Comparison of ENCODE assay signal across 8 cellular contexts in genomic region chrX:72238183-72238582, GRCh38. TPM values are rescaled to one million over a fixed set of nuclear protein-coding genes. Genes with fewer than 3 reads are reported as not detected.
DNase-seq lines count a peak whose midpoint lies in the region; ATAC-seq and TF ChIP-seq lines count a peak whose summit lies in the region.

No MANE protein-coding gene starts in this region.

- no peaks in the 10 kb centered on the region for H3K9me3 Mint-ChIP-seq in activated naive CD8-positive, alpha-beta T cell treated with anti-CD3 and anti-CD28 coated beads, Interleukin-2, amount 10 ng/mL, durations not matched to agents 7 days and 5 days
- H3K9me3 Mint-ChIP-seq in memory B cell, result no peaks in the 10 kb centered on the region

- intact Hi-C loops in psoas muscle (cut with DNase I), result no loop called here

- POLR2A ChIA-PET in activated naive CD8-positive, alpha-beta T cell treated with anti-CD3 and anti-CD28 coated beads, Interleukin-2, amount 10 ng/mL, durations not matched to agents 7 days and 5 days (lab: Charles Lee), result interaction anchor here (0.7 to 1.5 kb wide), 6 partner anchors 31 to 334 kb away, joined by 3 to 16 read pairs (median 4); partner anchors contain the start of genes PIN4 and RPS4X

- peaks cover 9% of the 10 kb centered on the region for H3K36me3 Mint-ChIP-seq in activated naive CD8-positive, alpha-beta T cell treated with anti-CD3 and anti-CD28 coated beads, Interleukin-2, amount 10 ng/mL, durations not matched to agents 7 days and 5 days
- no peaks in the 10 kb centered on the region for H3K36me3 Mint-ChIP-seq in memory B cell

- H3K27ac Mint-ChIP-seq in activated naive CD8-positive, alpha-beta T cell treated with anti-CD3 and anti-CD28 coated beads, Interleukin-2, amount 10 ng/mL, durations not matched to agents 7 days and 5 days, result peak overlapping the region; percentile 32
- no peak overlapping the region for H3K27ac Mint-ChIP-seq in memory B cell

- H3K4me1 Mint-ChIP-seq in activated naive CD8-positive, alpha-beta T cell treated with anti-CD3 and anti-CD28 coated beads, Interleukin-2, amount 10 ng/mL, durations not matched to agents 7 days and 5 days, result peaks cover 13% of the 10 kb centered on the region
- H3K4me1 Mint-ChIP-seq in memory B cell, result peaks cover 3% of the 10 kb centered on the region

- no peaks in the 10 kb centered on the region for H3K27me3 Mint-ChIP-seq in activated naive CD8-positive, alpha-beta T cell treated with anti-CD3 and anti-CD28 coated beads, Interleukin-2, amount 10 ng/mL, durations not matched to agents 7 days and 5 days
- H3K27me3 Mint-ChIP-seq in memory B cell, result no peaks in the 10 kb centered on the region

- no peaks in the 10 kb centered on the region for H3K27me3 ChIP-seq in BE2C
- no peaks in the 10 kb centered on the region for H3K27me3 ChIP-seq in HL-60 (ENCODE audit: insufficient read depth, poor library complexity, severe bottlenecking)
- H3K27me3 ChIP-seq in psoas muscle (ENCODE audit: insufficient read depth in 3 of 3, low read length in 2 of 3), result no peaks in the 10 kb centered on the region

- no peaks in the 10 kb centered on the region for H3K9me3 ChIP-seq in BE2C
- H3K9me3 ChIP-seq in psoas muscle, result no peaks in the 10 kb centered on the region

- TF ChIP-seq POLR2A in GM18505 (IDR thresholded peaks at IDR 0.05; ENCODE audit: borderline replicate concordance, extremely low read depth, insufficient read depth, insufficient read length), result no peak

- peak overlapping the region; percentile 87 for H3K4me3 Mint-ChIP-seq in activated naive CD8-positive, alpha-beta T cell treated with anti-CD3 and anti-CD28 coated beads, Interleukin-2, amount 10 ng/mL, durations not matched to agents 7 days and 5 days
- peak overlapping the region; percentile 73 for H3K4me3 Mint-ChIP-seq in memory B cell

- ATAC-seq in activated naive CD8-positive, alpha-beta T cell treated with anti-CD3 and anti-CD28 coated beads, Interleukin-2, amount 10 ng/mL, durations not matched to agents 7 days and 5 days (ENCODE audit: low read depth), result no peak
- ATAC-seq in memory B cell (ENCODE audit: low read depth) (no peak), psoas muscle (no peak), GM18505 (IDR thresholded peaks at IDR 0.05; ENCODE audit: unreplicated experiment) (no peak)

- WGBS in psoas muscle, 3 donors, result 12 to 29% (median 18%) methylated on average over 6 of the region's 6 CpGs

- H3K36me3 ChIP-seq in BE2C (no peaks in the 10 kb centered on the region), psoas muscle (ENCODE audit: insufficient read depth in 1 of 2, low read depth in 1 of 2) (no peaks in the 10 kb centered on the region)

- peak overlapping the region; percentile 77 for H3K4me3 ChIP-seq in BE2C (ENCODE audit: low read depth, low read length)
- peak overlapping the region; percentile 67 for H3K4me3 ChIP-seq in HL-60 (replicated peaks; ENCODE audit: insufficient read depth, low read length)
- H3K4me3 ChIP-seq in psoas muscle, result no peak overlapping the region

- DNase-seq in BE2C, result no peak
- DNase-seq in HL-60 (ENCODE audit: low read depth in 1 of 2, low spot score in 1 of 2), result no peak
- no peak for DNase-seq in activated naive CD8-positive, alpha-beta T cell treated with anti-CD3 and anti-CD28 coated beads, Interleukin-2, amount 10 ng/mL, durations not matched to agents 7 days and 5 days
- DNase-seq in memory B cell (ENCODE audit: low spot score in 2 of 2), result no peak
- no peak for DNase-seq in NCI-H1930 (lab: John Stamatoyannopoulos, UW)
- no peak for DNase-seq in psoas muscle
- DNase-seq in stimulated activated CD4-positive, alpha-beta T cell treated with anti-CD3 and anti-CD28 coated beads, Interleukin-12 subunit alpha, Interleukin-12 subunit beta, amount 100 ng/mL, for 4 hours, result no peak

- no peak for TF ChIP-seq CTCF in BE2C (IDR thresholded peaks at IDR 0.05; ENCODE audit: low read depth, low read length)
- no peak for TF ChIP-seq CTCF in HL-60 (IDR thresholded peaks at IDR 0.05; ENCODE audit: insufficient read depth, low read length)
- TF ChIP-seq CTCF in psoas muscle (IDR thresholded peaks at IDR 0.05), result no peak

- H3K4me1 ChIP-seq in BE2C (no peaks in the 10 kb centered on the region), psoas muscle (no peaks in the 10 kb centered on the region)

- H3K27ac ChIP-seq in HL-60 (replicated peaks), result peak overlapping the region; percentile 72
- H3K27ac ChIP-seq in psoas muscle, result no peak overlapping the region

RNA-seq across cellular contexts. Expression of gene ERCC6L, which starts 0.6 kb away (rescaled TPM):
- polyA plus RNA-seq in BE2C (2012; ENCODE audit: insufficient read depth, insufficient read length, low read depth), result 0.82 TPM
- total RNA-seq in activated naive CD8-positive, alpha-beta T cell treated with anti-CD3 and anti-CD28 coated beads, Interleukin-2, amount 10 ng/mL, durations not matched to agents 7 days and 5 days, result 1 to 10 TPM; 7.9 to 8.2 TPM
- under 1 TPM in 1 of 4 donors, not detected in 3; 0.22 TPM for total RNA-seq in psoas muscle
- under 1 TPM in 2 of 3 donors, not detected in 1; 0.01 to 0.03 TPM for polyA plus RNA-seq in psoas muscle

RNA-seq across cellular contexts. Expression of gene RPS4X, which starts 38.9 kb away (rescaled TPM):
- 756 TPM for polyA plus RNA-seq in BE2C (2012; ENCODE audit: insufficient read depth, insufficient read length, low read depth)
- total RNA-seq in activated naive CD8-positive, alpha-beta T cell treated with anti-CD3 and anti-CD28 coated beads, Interleukin-2, amount 10 ng/mL, durations not matched to agents 7 days and 5 days, result 100 to 1,000 TPM; 895 to 956 TPM
- total RNA-seq in psoas muscle, result 100 to 1,000 TPM; 481 to 670 (median 523) TPM
- 100 to 1,000 TPM; 587 to 950 (median 770) TPM for polyA plus RNA-seq in psoas muscle

RNA-seq across cellular contexts. Expression of gene PIN4, which starts 56.6 kb away (rescaled TPM):
- polyA plus RNA-seq in BE2C (2012; ENCODE audit: insufficient read depth, insufficient read length, low read depth), result 32.1 TPM
- 1 to 10 TPM; 9.3 to 9.5 TPM for total RNA-seq in activated naive CD8-positive, alpha-beta T cell treated with anti-CD3 and anti-CD28 coated beads, Interleukin-2, amount 10 ng/mL, durations not matched to agents 7 days and 5 days
- total RNA-seq in psoas muscle, result 1 to 10 TPM; 8.3 to 8.9 (median 8.6) TPM
- polyA plus RNA-seq in psoas muscle, result 10 to 100 TPM; 11.0 to 19.3 (median 12.1) TPM

Comparison
In these comparisons a context has a peak if more than half of its experiments do, and no peak if none do; other contexts are left out.
1. RNA of gene ERCC6L, which starts 0.6 kb away (total RNA-seq): 7.9 to 8.2 TPM in activated naive CD8-positive, alpha-beta T cell treated with anti-CD3 and anti-CD28 coated beads, Interleukin-2, amount 10 ng/mL, durations not matched to agents 7 days and 5 days; 0.22 TPM in psoas muscle; every median in the first group is over 4 times any median in the second.